1 cellular context compared by ENCODE assay signal in the genomic region with DNA sequence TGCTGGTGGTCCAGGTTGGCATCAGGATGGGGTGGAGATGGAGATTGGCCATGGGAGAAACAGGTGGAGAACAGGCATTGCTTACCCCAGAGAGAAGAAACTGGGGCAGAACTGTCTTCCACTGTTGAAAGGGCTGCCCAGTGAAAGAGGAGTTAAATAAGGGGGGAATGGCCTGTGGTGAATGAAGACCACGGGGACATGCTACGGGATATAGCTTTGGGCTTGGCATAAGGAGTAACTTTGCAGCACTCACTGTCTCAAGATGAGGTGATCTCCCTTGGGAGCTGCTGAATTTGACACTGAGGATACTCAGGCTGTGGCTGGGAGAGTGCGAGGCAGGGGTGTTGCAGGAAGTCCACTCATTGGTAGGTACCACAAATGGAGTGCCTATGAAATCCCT.
TF ChIP-seq lines count a peak whose summit lies in the region.

No MANE protein-coding gene starts in this region.

TF ChIP-seq in K562, 482 proteins besides CTCF, POLR2A, EP300 and RAD21:
- TF ChIP-seq, protein P1, sequence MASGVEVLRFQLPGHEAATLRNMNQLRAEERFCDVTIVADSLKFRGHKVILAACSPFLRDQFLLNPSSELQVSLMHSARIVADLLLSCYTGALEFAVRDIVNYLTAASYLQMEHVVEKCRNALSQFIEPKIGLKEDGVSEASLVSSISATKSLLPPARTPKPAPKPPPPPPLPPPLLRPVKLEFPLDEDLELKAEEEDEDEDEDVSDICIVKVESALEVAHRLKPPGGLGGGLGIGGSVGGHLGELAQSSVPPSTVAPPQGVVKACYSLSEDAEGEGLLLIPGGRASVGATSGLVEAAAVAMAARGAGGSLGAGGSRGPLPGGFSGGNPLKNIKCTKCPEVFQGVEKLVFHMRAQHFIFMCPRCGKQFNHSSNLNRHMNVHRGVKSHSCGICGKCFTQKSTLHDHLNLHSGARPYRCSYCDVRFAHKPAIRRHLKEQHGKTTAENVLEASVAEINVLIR (CRISPR knock-in tag; IDR thresholded peaks at IDR 0.05): no peak
- no peak for TF ChIP-seq PYGO2 (tag; IDR thresholded peaks at IDR 0.05)
- TF ChIP-seq FIP1L1 (IDR thresholded peaks at IDR 0.05; ENCODE audit: low read depth, low read length, poor library complexity, severe bottlenecking): no peak
- no peak for TF ChIP-seq DIDO1 (tag; IDR thresholded peaks at IDR 0.05; ENCODE audit: low read depth)
- TF ChIP-seq SMAD3 (CRISPR knock-in tag; conservative IDR thresholded peaks at IDR 0.05): no peak
- no peak for TF ChIP-seq FOXJ2 (tag; IDR thresholded peaks at IDR 0.05)
- TF ChIP-seq ATF7 (IDR thresholded peaks at IDR 0.05): no peak
- TF ChIP-seq POLR2AphosphoS2 (IDR thresholded peaks at IDR 0.05; ENCODE audit: low read length): no peak
- TF ChIP-seq MXI1 (IDR thresholded peaks at IDR 0.05; ENCODE audit: low read depth, low read length): no peak
- no peak for TF ChIP-seq CHD2 (IDR thresholded peaks at IDR 0.05; ENCODE audit: low read depth, low read length)
- no peak for TF ChIP-seq CBX2 (IDR thresholded peaks at IDR 0.05; ENCODE audit: insufficient read depth, low read length, poor library complexity, severe bottlenecking)
- no peak for TF ChIP-seq ASH1L (IDR thresholded peaks at IDR 0.05; ENCODE audit: borderline replicate concordance, low read depth, partially characterized antibody)
- TF ChIP-seq CEBPG (CRISPR knock-in tag; IDR thresholded peaks at IDR 0.05): no peak
- no peak for TF ChIP-seq CEBPG (tag; conservative IDR thresholded peaks at IDR 0.05 in 1 of 2, IDR thresholded peaks at IDR 0.05 in 1 of 2)
- TF ChIP-seq MECOM (CRISPR knock-in tag; IDR thresholded peaks at IDR 0.05): no peak
- no peak for TF ChIP-seq FUS (optimal IDR thresholded peaks at IDR 0.05; ENCODE audit: low read depth, low read length)
- TF ChIP-seq CREB5 (CRISPR knock-in tag; IDR thresholded peaks at IDR 0.05): no peak
